Comparison of ENCODE assay signal across 20 cellular contexts in genomic region chr3:175342196-175342595, GRCh38.
DNase-seq lines count a peak whose midpoint lies in the region; ATAC-seq, FAIRE-seq and TF ChIP-seq lines count a peak whose summit lies in the region.
"Had no signal": no experiment of that assay in that cellular context is flagged by ENCODE, and none has a peak within 500 bp of the region (broad histone marks: within the 10 kb centered on the region; RNA-seq: fewer than 3 reads in every experiment).

No MANE protein-coding gene starts in this region.

- no peak overlapping the region for H2AK5ac ChIP-seq in mesendoderm (ENCODE audit: low read length)

- DNase-seq in EH (ENCODE audit: low read depth): peak; percentile 41
- DNase-seq in HFFc6: peak; percentile 48
- DNase-seq in astrocyte (ENCODE audit: low read depth): peak; percentile 64
- DNase-seq in mesendoderm: peak; percentile 8
- DNase-seq in Kasumi-1 (lab: John Stamatoyannopoulos, UW): no peak
- DNase-seq in epidermal melanocyte (ENCODE audit: insufficient read length, low spot score): no peak
- DNase-seq: BE2C; CD4-positive, alpha-beta T cell; DMS53; KG1; NCI-H1048; NCI-H146; NCI-H2107; NCI-H2227 treated with DMSO at 0.1 percent for 48 hours; NCI-H524 treated with DMSO at 0.1 percent for 48 hours; NK-92 treated with Interleukin-12 subunit alpha and Interleukin-12 subunit beta, amount 100 ng/mL, for 24 hours; SJCRH30; SW 1271 had no signal

- no peak overlapping the region for H3K56ac ChIP-seq in mesendoderm (ENCODE audit: low read length)

- no peak overlapping the region for H2BK120ac ChIP-seq in mesendoderm (ENCODE audit: low read depth, low read length)

- H3K4ac ChIP-seq in mesendoderm (ENCODE audit: low read depth, low read length): no peak overlapping the region

- H3K27ac Mint-ChIP-seq in HFFc6 (no peak overlapping the region), astrocyte (ENCODE audit: unreplicated experiment) (no peak overlapping the region)
- H3K27ac Mint-ChIP-seq: CD4-positive, alpha-beta T cell; GM23338 had no signal

- no peak overlapping the region for H2BK15ac ChIP-seq in mesendoderm (replicated peaks; ENCODE audit: low read depth)

- no peak overlapping the region for H3K4me3 Mint-ChIP-seq in HFFc6
- H3K4me3 Mint-ChIP-seq in astrocyte (ENCODE audit: unreplicated experiment): no peak overlapping the region
- H3K4me3 Mint-ChIP-seq: CD4-positive, alpha-beta T cell; GM23338 had no signal

- no peaks in the 10 kb centered on the region for H3K9me3 Mint-ChIP-seq in HFFc6
- H3K9me3 Mint-ChIP-seq in astrocyte (ENCODE audit: unreplicated experiment): no peaks in the 10 kb centered on the region
- H3K9me3 Mint-ChIP-seq: GM23338 had no signal

- no peaks in the 10 kb centered on the region for H3K9me3 ChIP-seq in astrocyte (ENCODE audit: insufficient read depth, low read depth, low read length)
- H3K9me3 ChIP-seq: BE2C, SJCRH30 had no signal

- no peaks in the 10 kb centered on the region for H3K36me3 ChIP-seq in astrocyte (ENCODE audit: insufficient read depth, low read length)
- no peaks in the 10 kb centered on the region for H3K36me3 ChIP-seq in mesendoderm (ENCODE audit: control insufficient read depth, insufficient read depth, low read length)
- H3K36me3 ChIP-seq: BE2C, SJCRH30 had no signal

- H3K23ac ChIP-seq in mesendoderm (ENCODE audit: low read length): no peak overlapping the region

- FAIRE-seq in astrocyte (lab: Jason Lieb, UNC): no peak

- no peak for ATAC-seq in GM18858 (IDR thresholded peaks at IDR 0.05; ENCODE audit: unreplicated experiment)
- ATAC-seq: GM23338 had no signal

- H3K27ac ChIP-seq in astrocyte (ENCODE audit: low read depth, low read length) (no peak overlapping the region), mesendoderm (ENCODE audit: low read depth, low read length) (no peak overlapping the region)
- H3K27ac ChIP-seq: SJCRH30 had no signal

- no peak overlapping the region for H2BK5ac ChIP-seq in mesendoderm (ENCODE audit: low read length)

- H3K4me3 ChIP-seq in astrocyte (ENCODE audit: insufficient read depth, low read depth, low read length): no peak overlapping the region
- H3K4me3 ChIP-seq in mesendoderm (ENCODE audit: low read length): no peak overlapping the region
- H3K4me3 ChIP-seq: GM23338, SJCRH30 had no signal

- peaks cover 10% of the 10 kb centered on the region; the same call in 1 of the 2 replicates for H3K36me3 Mint-ChIP-seq in HFFc6 (ENCODE audit: low read depth)
- H3K36me3 Mint-ChIP-seq in astrocyte (ENCODE audit: low read depth, unreplicated experiment): no peaks in the 10 kb centered on the region

- H3K79me1 ChIP-seq in mesendoderm (ENCODE audit: low read length): no peaks in the 10 kb centered on the region

- H3K4me1 ChIP-seq in astrocyte (ENCODE audit: insufficient read depth, low read length) (peaks cover 18% of the 10 kb centered on the region), mesendoderm (ENCODE audit: control insufficient read depth, low read depth, low read length) (no peaks in the 10 kb centered on the region)

- no peaks in the 10 kb centered on the region for H3K27me3 ChIP-seq in astrocyte (ENCODE audit: insufficient read depth, low read length)
- no peaks in the 10 kb centered on the region for H3K27me3 ChIP-seq in mesendoderm (ENCODE audit: insufficient read depth, low read length, poor library complexity)
- H3K27me3 ChIP-seq: BE2C, SJCRH30 had no signal

- no peaks in the 10 kb centered on the region for H4K20me1 ChIP-seq in astrocyte (ENCODE audit: insufficient read depth, low read length)

- H2AFZ ChIP-seq in astrocyte (ENCODE audit: low read depth, low read length): no peak overlapping the region
- H2AFZ ChIP-seq: GM23338 had no signal

- H4K5ac ChIP-seq in mesendoderm (ENCODE audit: low read length): no peak overlapping the region

- H3K79me2 ChIP-seq in astrocyte (ENCODE audit: insufficient read depth, low read length) (no peaks in the 10 kb centered on the region), mesendoderm (ENCODE audit: control insufficient read depth, insufficient read depth, low read length) (no peaks in the 10 kb centered on the region)

- WGBS in mesendoderm (ENCODE audit: extremely low coverage, insufficient coverage, low lambda C conversion rate): no CpG with 5 or more reads among the region's 3 CpGs

- no peak overlapping the region for H4K8ac ChIP-seq in mesendoderm (ENCODE audit: low read depth, low read length)

- H3K27me3 Mint-ChIP-seq in HFFc6 (ENCODE audit: insufficient read depth) (no peaks in the 10 kb centered on the region), astrocyte (ENCODE audit: low read depth, unreplicated experiment) (no peaks in the 10 kb centered on the region)
- H3K27me3 Mint-ChIP-seq: CD4-positive, alpha-beta T cell had no signal

- H3K4me2 ChIP-seq in astrocyte (ENCODE audit: low read length) (no peak overlapping the region), mesendoderm (ENCODE audit: low read length) (no peak overlapping the region)
- H3K4me2 ChIP-seq: GM23338 had no signal

- H3K18ac ChIP-seq in mesendoderm (ENCODE audit: low read length): no peak overlapping the region

- H3K9ac ChIP-seq in astrocyte (ENCODE audit: low read length) (no peak overlapping the region), mesendoderm (ENCODE audit: low read length) (no peak overlapping the region)

- TF ChIP-seq CTCF in HFFc6 (IDR thresholded peaks at IDR 0.05) (no peak), astrocyte (IDR thresholded peaks at IDR 0.05; ENCODE audit: insufficient read depth, low read depth, low read length) (no peak)

- H3K4me1 Mint-ChIP-seq in HFFc6 (ENCODE audit: low read depth) (peaks cover 67% of the 10 kb centered on the region), astrocyte (ENCODE audit: low read depth, unreplicated experiment) (peaks cover 2% of the 10 kb centered on the region)

Comparison
In these comparisons a context has a peak if more than half of its experiments do, and no peak if none do; other contexts are left out.
1. DNase-seq: peak in EH (single experiment), HFFc6 (single experiment), astrocyte (single experiment) and mesendoderm (single experiment); none in Kasumi-1 (0 of 2) and epidermal melanocyte (single experiment).